In the genomic region with DNA sequence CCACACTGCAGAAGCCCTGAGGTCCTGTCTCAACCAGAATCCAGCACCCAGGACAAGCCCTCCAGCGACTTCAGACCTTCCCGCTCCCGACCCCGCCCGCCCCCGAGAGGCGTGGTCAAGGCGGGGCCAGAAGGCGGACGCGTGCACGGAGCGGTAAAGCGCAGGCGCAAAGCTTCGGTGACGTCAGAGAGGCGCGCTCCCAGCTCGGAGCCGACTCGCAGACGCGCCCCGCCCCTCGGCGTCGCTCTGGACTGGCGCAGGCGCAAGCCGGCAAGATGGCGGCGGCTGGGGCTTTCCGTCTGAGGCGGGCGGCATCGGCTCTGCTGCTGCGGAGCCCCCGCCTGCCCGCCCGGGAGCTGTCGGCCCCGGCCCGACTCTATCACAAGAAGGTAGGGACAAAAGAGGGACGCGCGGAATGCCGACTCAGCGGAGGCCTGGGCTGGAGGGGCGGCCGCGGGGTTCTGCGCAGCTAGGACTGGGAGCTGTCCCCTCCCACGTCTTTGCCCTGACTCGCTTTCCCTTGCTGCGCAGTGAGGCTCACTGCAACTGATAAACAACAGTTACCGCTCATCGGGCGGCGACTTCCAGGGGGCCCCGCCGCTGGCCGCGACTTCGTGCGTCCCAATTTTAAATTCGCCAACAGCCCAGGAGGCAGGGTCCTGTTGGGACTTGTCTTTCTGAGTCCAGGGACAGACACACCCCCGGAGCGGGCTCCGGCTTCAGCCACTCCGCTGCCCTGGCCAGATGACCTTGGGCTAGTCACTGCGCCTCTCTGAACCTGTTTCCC, we compare ENCODE assay signal across 8 cellular contexts. TPM values are rescaled to one million over a fixed set of nuclear protein-coding genes. Genes with fewer than 3 reads are reported as not detected.
DNase-seq lines count a peak whose midpoint lies in the region; ATAC-seq and TF ChIP-seq lines count a peak whose summit lies in the region.

A gene (plus strand): TSS at position 249 of the 787 bp plus-strand sequence. CDS start 27 bp downstream, at position 276.

- DNase-seq in GM13976 (ENCODE audit: low spot score) (peak; percentile 98), NCI-H1436 treated with DMSO at 0.1 percent for 48 hours (lab: John Stamatoyannopoulos, UW) (peak; percentile 87), T follicular helper cell (ENCODE audit: low read depth) (peak; percentile 99), adipocyte (ENCODE audit: low read depth) (peak; percentile 99), cardiac muscle cell (ENCODE audit: low read depth in 1 of 2, low spot score in 1 of 2) (peak; percentile 98 to 99), tibial artery (peak; percentile 93 to 99)

- no peak for TF ChIP-seq CTCF in GM13976 (IDR thresholded peaks at IDR 0.05; ENCODE audit: borderline replicate concordance, control extremely low read depth, extremely low read depth, insufficient read depth, missing control alignments)
- TF ChIP-seq CTCF in cardiac muscle cell (IDR thresholded peaks at IDR 0.05; ENCODE audit: low read depth, low read length), result no peak
- peak; percentile 4 for TF ChIP-seq CTCF in parathyroid adenoma (IDR thresholded peaks at IDR 0.05)
- no peak for TF ChIP-seq CTCF in tibial artery (IDR thresholded peaks at IDR 0.05)

- intact Hi-C loops in tibial artery (cut with DNase I; ENCODE audit: low total_unique reads), result loop anchor here (5.0 to 10.0 kb wide), 5 partner anchors 170 to 530 kb away; a partner anchor contains a TSS

- peak; percentile 53 for ATAC-seq in HG02852 (IDR thresholded peaks at IDR 0.05; ENCODE audit: unreplicated experiment)

- peaks cover 30% of the 10 kb centered on the region for H3K79me2 ChIP-seq in parathyroid adenoma

- peak within 1 kb of the TSS; percentile 96 for H3K4me3 ChIP-seq in adipocyte (ENCODE audit: low read length)
- peak within 1 kb of the TSS; percentile 92 for H3K4me3 ChIP-seq in cardiac muscle cell
- H3K4me3 ChIP-seq in parathyroid adenoma (ENCODE audit: low read depth, low read length), result peak within 1 kb of the TSS; percentile 96
- peak within 1 kb of the TSS; percentile 82 to 93 for H3K4me3 ChIP-seq in tibial artery

- no peaks in the 10 kb centered on the region for H3K9me3 ChIP-seq in adipocyte (ENCODE audit: control insufficient read depth, low read length)
- no peaks in the 10 kb centered on the region for H3K9me3 ChIP-seq in cardiac muscle cell (ENCODE audit: low read depth)
- H3K9me3 ChIP-seq in parathyroid adenoma (ENCODE audit: control insufficient read depth, low read length), result no peaks in the 10 kb centered on the region
- no peaks in the 10 kb centered on the region for H3K9me3 ChIP-seq in tibial artery

- peak within 1 kb of the TSS; percentile 73 for H3K4me2 ChIP-seq in parathyroid adenoma (ENCODE audit: low read length)

- H3K27ac ChIP-seq in cardiac muscle cell, result peak within 1 kb of the TSS; percentile 93
- peak within 1 kb of the TSS; percentile 99 for H3K27ac ChIP-seq in parathyroid adenoma
- peak within 1 kb of the TSS; percentile 92 to 94 for H3K27ac ChIP-seq in tibial artery

- H3K27me3 ChIP-seq in adipocyte (replicated peaks; ENCODE audit: control insufficient read depth, insufficient read depth, low read length), result no peaks in the 10 kb centered on the region
- no peaks in the 10 kb centered on the region for H3K27me3 ChIP-seq in cardiac muscle cell
- no peaks in the 10 kb centered on the region for H3K27me3 ChIP-seq in parathyroid adenoma (ENCODE audit: control insufficient read depth, insufficient read depth, low read length)
- H3K27me3 ChIP-seq in tibial artery, result no peaks in the 10 kb centered on the region

- peak within 1 kb of the TSS; percentile 99 for H3K9ac ChIP-seq in adipocyte (ENCODE audit: low read length)
- peak within 1 kb of the TSS; percentile 82 for H3K9ac ChIP-seq in parathyroid adenoma

- H3K36me3 ChIP-seq in adipocyte (ENCODE audit: control insufficient read depth, insufficient read depth, low read length, severe bottlenecking) (peaks cover 33% of the 10 kb centered on the region), cardiac muscle cell (peaks cover 32% of the 10 kb centered on the region), parathyroid adenoma (ENCODE audit: control insufficient read depth, insufficient read depth, low read length) (no peaks in the 10 kb centered on the region), tibial artery (peaks cover 26 to 37% (median 34%) of the 10 kb centered on the region in 3 donors)

- H3K4me1 ChIP-seq in adipocyte (ENCODE audit: control insufficient read depth, insufficient read depth, low read length) (peaks cover 57% of the 10 kb centered on the region), cardiac muscle cell (ENCODE audit: low read depth) (no peaks in the 10 kb centered on the region), parathyroid adenoma (peaks cover 7% of the 10 kb centered on the region), tibial artery (peaks cover 0 to 55% (median 41%) of the 10 kb centered on the region in 4 donors)

- in situ Hi-C loops in GM13976 (cut with MboI; ENCODE audit: low sequenced_read_pairs, unreplicated experiment), result loop anchor here (10.0 to 25.0 kb wide), 2 partner anchors 242 to 525 kb away; a partner anchor contains a TSS

- H2AFZ ChIP-seq in parathyroid adenoma, result peak within 1 kb of the TSS; percentile 88

RNA-seq across cellular contexts. Expression of the gene that starts here (rescaled TPM):
- total RNA-seq in cardiac muscle cell, result 90.0 and 97.5 TPM in 2 replicates
- 136 and 158 TPM in 2 replicates for polyA plus RNA-seq in cardiac muscle cell

Comparison
In these comparisons a context has a peak if more than half of its experiments do, and no peak if none do; other contexts are left out.
1. Peak in every context shown above with its lines: DNase-seq, ATAC-seq, H3K4me3 ChIP-seq and H3K27ac ChIP-seq.